Comparison of ENCODE assay signal across 37 cellular contexts in genomic region chrX:115989686-115990085, GRCh38.
"Had no signal": no experiment of that assay in that cellular context is flagged by ENCODE, and none has a peak within 500 bp of the region (broad histone marks: within the 10 kb centered on the region; RNA-seq: fewer than 3 reads in every experiment).

No MANE protein-coding gene starts in this region.

- H3K27me3 ChIP-seq: body of pancreas, brain microvascular endothelial cell had no signal

- H3K4me1 ChIP-seq: adrenal gland, body of pancreas, breast epithelium had no signal

- H3K36me3 ChIP-seq: adrenal gland, brain microvascular endothelial cell, breast epithelium, WERI-Rb-1 had no signal

- DNase-seq: activated B cell treated with CpG ODN at 0.5 μM for 24 hours; activated CD4-positive, alpha-beta memory T cell treated with anti-CD3 and anti-CD28 coated beads for 36 hours; activated CD4-positive, alpha-beta T cell treated with anti-CD3 and anti-CD28 coated beads for 4 hours; activated CD4-positive, alpha-beta T cell treated with anti-CD3 and anti-CD28 coated beads, Interleukin-2, amount 10 ng/mL, durations not matched to agents 24 days and 14 days; activated CD4-positive, alpha-beta T cell treated with anti-CD3 and anti-CD28 coated beads, Interleukin-2, amount 50 U/mL, for 1 hour; activated CD4-positive, alpha-beta T cell treated with anti-CD3 and anti-CD28 coated beads, Interleukin-2, amount 50 U/mL, for 4 hours; activated CD4-positive, CD25-positive, alpha-beta regulatory T cell treated with anti-CD3 and anti-CD28 coated beads, Interleukin-2, amount 50 U/mL, for 72 hours; activated CD8-positive, alpha-beta memory T cell treated with anti-CD3 and anti-CD28 coated beads, Interleukin-2, amount 50 U/mL, for 4 hours; activated CD8-positive, alpha-beta T cell treated with anti-CD3 and anti-CD28 coated beads for 36 hours; activated effector memory CD4-positive, alpha-beta T cell treated with anti-CD3 and anti-CD28 coated beads, Interleukin-2, amount 50 U/mL, for 16 hours; activated gamma-delta T cell treated with Interleukin-2 at 50 U/mL for 16 hours; activated naive CD4-positive, alpha-beta T cell; activated naive CD4-positive, alpha-beta T cell treated with anti-CD3 and anti-CD28 coated beads for 36 hours; activated naive CD4-positive, alpha-beta T cell treated with anti-CD3 and anti-CD28 coated beads, Interleukin-2, amount 50 U/mL, for 16 hours; activated naive CD8-positive, alpha-beta T cell treated with anti-CD3 and anti-CD28 coated beads for 36 hours; activated T-cell treated with anti-CD3 and anti-CD28 coated beads for 4 hours; activated T-cell treated with anti-CD3 and anti-CD28 coated beads, Interleukin-2, amount 50 U/mL, for 1 hour; activated T-cell treated with anti-CD3 and anti-CD28 coated beads, Interleukin-2, amount 50 U/mL, for 4 hours; activated T-cell treated with anti-CD3 and anti-CD28 coated beads, Interleukin-2, amount 50 U/mL, for 72 hours; adrenal gland; amniotic stem cell; aorta; body of pancreas; brain microvascular endothelial cell; central memory CD4-positive, alpha-beta T cell; SW 1271; T-helper 1 cell; T-helper 2 cell; T-helper 9 cell; WERI-Rb-1 had no signal

- H3K27me3 Mint-ChIP-seq: activated B cell treated with CpG ODN at 0.5 μM for 24 hours; activated CD4-positive, alpha-beta memory T cell treated with anti-CD3 and anti-CD28 coated beads for 36 hours; activated CD4-positive, alpha-beta T cell treated with anti-CD3 and anti-CD28 coated beads, Interleukin-2, amount 10 ng/mL, durations not matched to agents 24 days and 14 days; activated CD8-positive, alpha-beta T cell treated with anti-CD3 and anti-CD28 coated beads for 36 hours; activated naive CD8-positive, alpha-beta T cell treated with anti-CD3 and anti-CD28 coated beads for 36 hours; activated T-helper 17 cell treated with anti-CD3 and anti-CD28 coated beads, Interleukin-2, amount 50 U/mL, for 72 hours had no signal

- H3K4me3 ChIP-seq: adrenal gland, body of pancreas, breast epithelium had no signal

- FAIRE-seq: TTC549 had no signal

- H3K27ac ChIP-seq: adrenal gland, body of pancreas, brain microvascular endothelial cell, breast epithelium, WERI-Rb-1 had no signal

- H3K4me1 Mint-ChIP-seq: activated B cell treated with CpG ODN at 0.5 μM for 24 hours; activated CD4-positive, alpha-beta T cell treated with anti-CD3 and anti-CD28 coated beads, Interleukin-2, amount 10 ng/mL, durations not matched to agents 24 days and 14 days; activated naive CD8-positive, alpha-beta T cell treated with anti-CD3 and anti-CD28 coated beads for 36 hours; activated T-helper 17 cell treated with anti-CD3 and anti-CD28 coated beads, Interleukin-2, amount 50 U/mL, for 72 hours had no signal

- H3K4me3 Mint-ChIP-seq: activated B cell treated with CpG ODN at 0.5 μM for 24 hours; activated CD4-positive, alpha-beta memory T cell treated with anti-CD3 and anti-CD28 coated beads for 36 hours; activated CD4-positive, alpha-beta T cell treated with anti-CD3 and anti-CD28 coated beads, Interleukin-2, amount 10 ng/mL, durations not matched to agents 24 days and 14 days; activated CD8-positive, alpha-beta T cell treated with anti-CD3 and anti-CD28 coated beads for 36 hours; activated naive CD4-positive, alpha-beta T cell treated with anti-CD3 and anti-CD28 coated beads for 36 hours; activated naive CD8-positive, alpha-beta T cell treated with anti-CD3 and anti-CD28 coated beads for 36 hours; activated T-cell treated with anti-CD3 and anti-CD28 coated beads, Interleukin-2, amount 50 U/mL, for 4 hours; activated T-cell treated with anti-CD3 and anti-CD28 coated beads, Interleukin-2, amount 50 U/mL, for 72 hours; activated T-helper 1 cell treated with anti-CD3 and anti-CD28 coated beads, Interleukin-12 subunit alpha, Interleukin-12 subunit beta, Interleukin-2, Interleukin-4 antibody, amounts not matched to agents 30 ng/mL and 10 ng/mL and 1 ng/mL, durations not matched to agents 14 hours and 24 hours and 36 hours; activated T-helper 17 cell treated with anti-CD3 and anti-CD28 coated beads, Interleukin-2, amount 50 U/mL, for 72 hours; T-helper 1 cell treated with Interleukin-12 subunit alpha and Interleukin-12 subunit beta and Interleukin-4 antibody, amounts not matched to agents 30 μg/mL and 1 μg/mL, for 36 hours; T-helper 2 cell treated with Interferon-gamma antibody and Interleukin-4, amounts not matched to agents 5 μg/mL and 100 μg/mL, for 36 hours had no signal

- H3K9me3 ChIP-seq: adrenal gland, body of pancreas had no signal

- H3K36me3 Mint-ChIP-seq: activated CD4-positive, alpha-beta memory T cell treated with anti-CD3 and anti-CD28 coated beads for 36 hours; activated naive CD4-positive, alpha-beta T cell treated with anti-CD3 and anti-CD28 coated beads, Interleukin-2, amount 50 U/mL, for 72 hours; activated naive CD8-positive, alpha-beta T cell treated with anti-CD3 and anti-CD28 coated beads for 36 hours had no signal

- H3K9me3 Mint-ChIP-seq: activated CD8-positive, alpha-beta T cell treated with anti-CD3 and anti-CD28 coated beads for 36 hours; activated naive CD4-positive, alpha-beta T cell treated with anti-CD3 and anti-CD28 coated beads, Interleukin-2, amount 50 U/mL, for 72 hours; activated naive CD8-positive, alpha-beta T cell treated with anti-CD3 and anti-CD28 coated beads for 36 hours; activated T-cell treated with anti-CD3 and anti-CD28 coated beads, Interleukin-2, amount 50 U/mL, for 4 hours; activated T-cell treated with anti-CD3 and anti-CD28 coated beads, Interleukin-2, amount 50 U/mL, for 72 hours; activated T-helper 1 cell treated with anti-CD3 and anti-CD28 coated beads, Interleukin-12 subunit alpha, Interleukin-12 subunit beta, Interleukin-2, Interleukin-4 antibody, amounts not matched to agents 30 ng/mL and 10 ng/mL and 1 ng/mL, durations not matched to agents 14 hours and 24 hours and 36 hours; activated T-helper 17 cell treated with anti-CD3 and anti-CD28 coated beads, Interleukin-2, amount 50 U/mL, for 72 hours; T-helper 2 cell treated with Interferon-gamma antibody and Interleukin-4, amounts not matched to agents 5 μg/mL and 100 μg/mL, for 36 hours had no signal

- ATAC-seq: activated CD8-positive, alpha-beta T cell treated with anti-CD3 and anti-CD28 coated beads for 36 hours; activated naive CD4-positive, alpha-beta T cell treated with anti-CD3 and anti-CD28 coated beads, Interleukin-2, amount 50 U/mL, for 72 hours; activated T-cell treated with anti-CD3 and anti-CD28 coated beads, Interleukin-2, amount 50 U/mL, for 4 hours; activated T-cell treated with anti-CD3 and anti-CD28 coated beads, Interleukin-2, amount 50 U/mL, for 72 hours; activated T-helper 17 cell treated with anti-CD3 and anti-CD28 coated beads, Interleukin-2, amount 50 U/mL, for 72 hours; body of pancreas had no signal

- H3K27ac Mint-ChIP-seq: activated B cell treated with CpG ODN at 0.5 μM for 24 hours; activated CD4-positive, alpha-beta memory T cell treated with anti-CD3 and anti-CD28 coated beads for 36 hours; activated CD4-positive, alpha-beta T cell treated with anti-CD3 and anti-CD28 coated beads, Interleukin-2, amount 10 ng/mL, durations not matched to agents 24 days and 14 days; activated CD8-positive, alpha-beta T cell treated with anti-CD3 and anti-CD28 coated beads for 36 hours; activated naive CD4-positive, alpha-beta T cell treated with anti-CD3 and anti-CD28 coated beads for 36 hours; activated naive CD4-positive, alpha-beta T cell treated with anti-CD3 and anti-CD28 coated beads, Interleukin-2, amount 50 U/mL, for 72 hours; activated naive CD8-positive, alpha-beta T cell treated with anti-CD3 and anti-CD28 coated beads for 36 hours; activated T-cell treated with anti-CD3 and anti-CD28 coated beads, Interleukin-2, amount 50 U/mL, for 72 hours; activated T-helper 1 cell treated with anti-CD3 and anti-CD28 coated beads, Interleukin-12 subunit alpha, Interleukin-12 subunit beta, Interleukin-2, Interleukin-4 antibody, amounts not matched to agents 30 ng/mL and 10 ng/mL and 1 ng/mL, durations not matched to agents 14 hours and 24 hours and 36 hours; activated T-helper 17 cell treated with anti-CD3 and anti-CD28 coated beads, Interleukin-2, amount 50 U/mL, for 72 hours; T-helper 1 cell treated with Interleukin-12 subunit alpha and Interleukin-12 subunit beta and Interleukin-4 antibody, amounts not matched to agents 30 μg/mL and 1 μg/mL, for 36 hours; T-helper 2 cell treated with Interferon-gamma antibody and Interleukin-4, amounts not matched to agents 5 μg/mL and 100 μg/mL, for 36 hours had no signal
